ENCODE assay signal across 1 cellular context in the genomic region with DNA sequence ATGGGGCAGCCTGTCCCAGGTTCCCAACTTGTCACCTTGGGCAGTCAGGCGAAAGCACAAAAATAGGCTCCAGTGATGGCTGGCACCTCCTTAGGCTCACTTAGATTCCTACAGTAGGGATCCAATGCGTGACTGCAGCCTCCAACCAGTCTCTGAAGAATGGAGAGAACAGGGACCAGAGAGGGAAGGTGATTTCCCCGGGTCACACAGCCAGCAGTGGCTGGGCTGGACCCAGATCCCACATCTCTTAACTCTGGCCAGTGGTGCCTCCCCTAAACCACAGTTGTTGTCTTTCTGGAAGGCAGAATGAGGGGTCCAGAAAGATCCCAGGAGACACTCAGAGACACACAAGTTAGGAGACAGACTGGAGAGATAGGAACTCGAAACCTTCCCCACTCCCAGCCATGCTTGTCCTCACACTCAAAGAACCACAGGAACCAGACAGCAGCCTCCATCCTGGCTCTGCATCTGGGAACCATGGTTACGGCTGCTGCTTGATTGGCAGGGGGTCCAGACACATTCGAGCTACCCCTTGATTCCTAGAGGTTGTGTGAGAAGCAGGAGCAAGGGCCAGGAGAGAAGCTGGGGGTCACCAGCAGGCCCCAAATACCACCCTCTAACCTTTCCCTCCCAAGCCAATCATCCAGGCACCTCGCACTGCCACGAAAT.
TF ChIP-seq lines count a peak whose summit lies in the region.

No MANE protein-coding gene starts in this region.

TF ChIP-seq in IMR-90, 13 proteins besides CTCF, POLR2A, EP300 and RAD21:
- TF ChIP-seq MAZ (IDR thresholded peaks at IDR 0.05; ENCODE audit: borderline replicate concordance, low read depth, low read length) (no peak), MXI1 (IDR thresholded peaks at IDR 0.05; ENCODE audit: borderline replicate concordance, low read depth, low read length) (no peak), MAFK (IDR thresholded peaks at IDR 0.05; ENCODE audit: low read depth, low read length) (no peak), RFX5 (IDR thresholded peaks at IDR 0.05; ENCODE audit: low read depth, low read length) (no peak), SMC3 (IDR thresholded peaks at IDR 0.05; ENCODE audit: low read depth, low read length) (no peak), RCOR1 (IDR thresholded peaks at IDR 0.05; ENCODE audit: insufficient replicate concordance, low read length) (no peak), FOS (IDR thresholded peaks at IDR 0.05; ENCODE audit: low read depth, low read length) (no peak), NFE2L2 (IDR thresholded peaks at IDR 0.05; ENCODE audit: low read depth, low read length) (no peak), BHLHE40 (IDR thresholded peaks at IDR 0.05; ENCODE audit: low read depth, low read length) (no peak), CEBPB (IDR thresholded peaks at IDR 0.05; ENCODE audit: low read depth, low read length) (no peak), CHD1 (IDR thresholded peaks at IDR 0.05; ENCODE audit: low read depth, low read length) (no peak)
- TF ChIP-seq, protein P1, sequence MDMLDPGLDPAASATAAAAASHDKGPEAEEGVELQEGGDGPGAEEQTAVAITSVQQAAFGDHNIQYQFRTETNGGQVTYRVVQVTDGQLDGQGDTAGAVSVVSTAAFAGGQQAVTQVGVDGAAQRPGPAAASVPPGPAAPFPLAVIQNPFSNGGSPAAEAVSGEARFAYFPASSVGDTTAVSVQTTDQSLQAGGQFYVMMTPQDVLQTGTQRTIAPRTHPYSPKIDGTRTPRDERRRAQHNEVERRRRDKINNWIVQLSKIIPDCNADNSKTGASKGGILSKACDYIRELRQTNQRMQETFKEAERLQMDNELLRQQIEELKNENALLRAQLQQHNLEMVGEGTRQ (IDR thresholded peaks at IDR 0.05; ENCODE audit: low read depth, low read length), result no peak
- TF ChIP-seq, protein P2, sequence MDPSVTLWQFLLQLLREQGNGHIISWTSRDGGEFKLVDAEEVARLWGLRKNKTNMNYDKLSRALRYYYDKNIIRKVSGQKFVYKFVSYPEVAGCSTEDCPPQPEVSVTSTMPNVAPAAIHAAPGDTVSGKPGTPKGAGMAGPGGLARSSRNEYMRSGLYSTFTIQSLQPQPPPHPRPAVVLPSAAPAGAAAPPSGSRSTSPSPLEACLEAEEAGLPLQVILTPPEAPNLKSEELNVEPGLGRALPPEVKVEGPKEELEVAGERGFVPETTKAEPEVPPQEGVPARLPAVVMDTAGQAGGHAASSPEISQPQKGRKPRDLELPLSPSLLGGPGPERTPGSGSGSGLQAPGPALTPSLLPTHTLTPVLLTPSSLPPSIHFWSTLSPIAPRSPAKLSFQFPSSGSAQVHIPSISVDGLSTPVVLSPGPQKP (IDR thresholded peaks at IDR 0.05; ENCODE audit: borderline replicate concordance, low read depth, low read length), result no peak
TF ChIP-seq in IMR-90: peak in this region for 0.
